ENCODE assay signal across 8 cellular contexts in genomic region chr12:22624908-22625646, GRCh38. TPM values are rescaled to one million over a fixed set of nuclear protein-coding genes. Genes with fewer than 3 reads are reported as not detected.
DNase-seq lines count a peak whose midpoint lies in the region; ATAC-seq, FAIRE-seq and TF ChIP-seq lines count a peak whose summit lies in the region.

Gene ETNK1 (plus strand): TSS chr12:22625171. CDS start chr12:22625431, 260 bp downstream.

- FAIRE-seq in RCC 7860 (lab: Jason Lieb, UNC): no peak

- H3K4me2 ChIP-seq in fibroblast of lung (ENCODE audit: extremely low read depth, insufficient read depth, low read length): peak within 1 kb of the TSS; percentile 96

- no peaks in the 10 kb centered on the region for H3K36me3 ChIP-seq in fibroblast of lung (ENCODE audit: control insufficient read depth, insufficient read depth, low read length)

- peaks cover 0 to 2% (median 0%) of the 10 kb centered on the region in 3 donors for H3K36me3 Mint-ChIP-seq in naive thymus-derived CD8-positive, alpha-beta T cell

- peaks cover 47% of the 10 kb centered on the region for H3K79me2 ChIP-seq in fibroblast of lung (ENCODE audit: control insufficient read depth, insufficient read depth, low read length)

- no peaks in the 10 kb centered on the region for H4K20me1 ChIP-seq in fibroblast of lung (ENCODE audit: control insufficient read depth, extremely low read depth, insufficient read depth, low read length)

- no peaks in the 10 kb centered on the region for H3K9me3 Mint-ChIP-seq in naive thymus-derived CD8-positive, alpha-beta T cell

- peak; percentile 97 for ATAC-seq in GM21717 (IDR thresholded peaks at IDR 0.05; ENCODE audit: unreplicated experiment)
- peak; percentile 96 to 97 for ATAC-seq in naive thymus-derived CD8-positive, alpha-beta T cell

- H3K27me3 ChIP-seq in fibroblast of lung (ENCODE audit: control insufficient read depth, insufficient read depth, low read length): no peaks in the 10 kb centered on the region

- peak within 1 kb of the TSS; percentile 76 to 99 (median 90) for H3K4me3 ChIP-seq in fibroblast of lung (replicated peaks in 1 of 4; ENCODE audit: control extremely low read depth in 1 of 4, insufficient read depth in 1 of 4, low read depth in 3 of 4, low read length in 4 of 4)

- peaks cover 14 to 48% (median 41%) of the 10 kb centered on the region in 4 donors for H3K4me1 Mint-ChIP-seq in naive thymus-derived CD8-positive, alpha-beta T cell

- peak; percentile 98 for DNase-seq in DMS53 treated with DMSO at 0.1 percent for 48 hours (lab: John Stamatoyannopoulos, UW; ENCODE audit: unreplicated experiment)
- DNase-seq in KBM-7: peak; percentile 88
- peak; percentile 70 for DNase-seq in RCC 7860 (ENCODE audit: low spot score)
- DNase-seq in activated T-helper 1 cell treated with anti-CD3 and anti-CD28 coated beads, Interleukin-2, amount 50 U/mL, for 16 hours (ENCODE audit: low read depth in 1 of 2, low spot score in 1 of 2): peak; percentile 63 to 76
- peak; percentile 94 for DNase-seq in fibroblast of lung (ENCODE audit: low read depth in 2 of 2)
- peak; percentile 71 to 87 (median 80) for DNase-seq in naive thymus-derived CD8-positive, alpha-beta T cell
- DNase-seq in stimulated activated naive CD4-positive, alpha-beta T cell (lab: John Stamatoyannopoulos, UW): peak; percentile 63 to 79 (median 72)

- POLR2A ChIA-PET in naive thymus-derived CD8-positive, alpha-beta T cell (lab: Charles Lee): interaction anchor here (0.6 to 1.6 kb wide), 5 partner anchors 10 to 113 kb away, joined by 3 to 25 read pairs (median 3); partner anchors contain the start of gene C2CD5

- peak within 1 kb of the TSS; percentile 91 to 99 (median 98) for H3K27ac Mint-ChIP-seq in naive thymus-derived CD8-positive, alpha-beta T cell

- peak within 1 kb of the TSS; percentile 86 to 98 (median 94) for H3K4me3 Mint-ChIP-seq in naive thymus-derived CD8-positive, alpha-beta T cell

- H3K9me3 ChIP-seq in fibroblast of lung (ENCODE audit: control insufficient read depth, insufficient read depth, low read depth, low read length): no peaks in the 10 kb centered on the region

- in situ Hi-C loops in KBM-7 (cut with MboI; ENCODE audit: low pct_unique_long_range_greater_than_20kb, low sequenced_read_pairs): no loop called here

- peaks cover 0 to 4% (median 1%) of the 10 kb centered on the region in 5 donors for H3K27me3 Mint-ChIP-seq in naive thymus-derived CD8-positive, alpha-beta T cell

- H2AFZ ChIP-seq in fibroblast of lung (ENCODE audit: low read length): peak within 1 kb of the TSS; percentile 83

- H3K9ac ChIP-seq in fibroblast of lung (ENCODE audit: insufficient read depth, low read length): peak within 1 kb of the TSS; percentile 95

- TF ChIP-seq CTCF in fibroblast of lung (conservative IDR thresholded peaks at IDR 0.05 in 1 of 2, IDR thresholded peaks at IDR 0.05 in 1 of 2; ENCODE audit: low read depth in 1 of 2, low read length in 2 of 2): no peak

- H3K4me1 ChIP-seq in fibroblast of lung (ENCODE audit: control insufficient read depth, extremely low read depth, insufficient read depth, low read length): peaks cover 4% of the 10 kb centered on the region

- peak within 1 kb of the TSS; percentile 92 for H3K27ac ChIP-seq in fibroblast of lung (ENCODE audit: insufficient read depth, low read length)

RNA-seq across cellular contexts. Expression of gene ETNK1, which starts in this region (rescaled TPM):
- 24.9 and 56.1 TPM in 2 replicates for total RNA-seq in fibroblast of lung
- polyA plus RNA-seq in fibroblast of lung: 14.9 and 19.0 TPM in 2 replicates
- 13.4 and 17.2 TPM in 2 replicates for polyA plus RNA-seq in fibroblast of lung (2012)
- polyA minus RNA-seq in fibroblast of lung (ENCODE audit: low replicate concordance): 1.6 and 9.2 TPM in 2 replicates
- 10 to 100 TPM; 60.8 to 76.8 TPM for total RNA-seq in naive thymus-derived CD8-positive, alpha-beta T cell
- polyA plus RNA-seq in naive thymus-derived CD8-positive, alpha-beta T cell: 10 to 100 TPM; 13.7 to 14.3 (median 14.0) TPM

Comparison
In these comparisons a context has a peak if more than half of its experiments do, and no peak if none do; other contexts are left out.
1. Peak in every context shown above with its lines: DNase-seq, ATAC-seq, H3K4me3 ChIP-seq and H3K27ac ChIP-seq.